Comparison of ENCODE assay signal across 28 cellular contexts in genomic region chr12:82595946-82596345, GRCh38.
"Had no signal": no experiment of that assay in that cellular context is flagged by ENCODE, and none has a peak within 500 bp of the region (broad histone marks: within the 10 kb centered on the region; RNA-seq: fewer than 3 reads in every experiment).

No MANE protein-coding gene starts in this region.

- H3K36me3 Mint-ChIP-seq: activated naive CD8-positive, alpha-beta T cell; natural killer cell; WTC11 had no signal

- H3K9me3 Mint-ChIP-seq: activated T-cell treated with anti-CD3 and anti-CD28 coated beads, Interleukin-2, amount 50 U/mL, for 4 hours; activated T-helper 2 cell treated with anti-CD3 and anti-CD28 coated beads, Interferon-gamma antibody, Interleukin-2, Interleukin-4, amounts not matched to agents 10 μg/mL and 5 μg/mL and 100 μg/mL, durations not matched to agents 14 hours and 24 hours and 36 hours had no signal

- H3K27ac ChIP-seq: adrenal gland, ascending aorta, brain microvascular endothelial cell, esophagus squamous epithelium, gastrocnemius medialis, left ventricle myocardium inferior, sigmoid colon, spleen, testis, vagina had no signal

- ATAC-seq: activated T-cell treated with anti-CD3 and anti-CD28 coated beads, Interleukin-2, amount 50 U/mL, for 4 hours; gastrocnemius medialis; natural killer cell; WTC11 had no signal

- H3K4me1 Mint-ChIP-seq: natural killer cell, WTC11 had no signal

- H3K27ac Mint-ChIP-seq: activated naive CD8-positive, alpha-beta T cell; activated T-helper 2 cell treated with anti-CD3 and anti-CD28 coated beads, Interferon-gamma antibody, Interleukin-2, Interleukin-4, amounts not matched to agents 10 μg/mL and 5 μg/mL and 100 μg/mL, durations not matched to agents 14 hours and 24 hours and 36 hours; natural killer cell; progenitor cell of endocrine pancreas; WTC11 had no signal

- H3K36me3 ChIP-seq: adrenal gland, ascending aorta, brain microvascular endothelial cell, esophagus squamous epithelium, gastrocnemius medialis, left ventricle myocardium inferior, sigmoid colon, spleen, vagina had no signal

- H3K27me3 Mint-ChIP-seq: progenitor cell of endocrine pancreas had no signal

- H3K4me3 Mint-ChIP-seq: activated naive CD8-positive, alpha-beta T cell; activated T-cell treated with anti-CD3 and anti-CD28 coated beads, Interleukin-2, amount 50 U/mL, for 4 hours; natural killer cell; WTC11 had no signal

- DNase-seq: activated CD4-positive, alpha-beta T cell treated with anti-CD3 and anti-CD28 coated beads, Interleukin-2, amount 50 U/mL, for 4 hours; activated CD8-positive, alpha-beta memory T cell treated with anti-CD3 and anti-CD28 coated beads, Interleukin-2, amount 50 U/mL, for 48 hours; activated naive CD4-positive, alpha-beta T cell; activated T-cell treated with anti-CD3 and anti-CD28 coated beads, Interleukin-2, amount 50 U/mL, for 4 hours; adrenal gland; brain microvascular endothelial cell; caudate nucleus; dermis blood vessel endothelial cell; effector CD8-positive, alpha-beta T cell; esophagus squamous epithelium; gastrocnemius medialis; head of caudate nucleus; hypothalamus; left ventricle myocardium inferior; natural killer cell; retina; sigmoid colon; spleen; stimulated activated CD4-positive, alpha-beta T cell treated with anti-CD3 and anti-CD28 coated beads, Interleukin-4, amount 100 ng/mL, for 1 hour; stimulated activated naive CD4-positive, alpha-beta T cell; testis; trophoblast cell had no signal

- H3K27me3 ChIP-seq: adrenal gland, ascending aorta, brain microvascular endothelial cell, esophagus squamous epithelium, gastrocnemius medialis, sigmoid colon, spleen, testis, vagina had no signal

- H3K4me3 ChIP-seq: adrenal gland, ascending aorta, esophagus squamous epithelium, gastrocnemius medialis, left ventricle myocardium inferior, sigmoid colon, spleen, testis, vagina had no signal

- H3K9me3 ChIP-seq: ascending aorta, esophagus squamous epithelium, gastrocnemius medialis, sigmoid colon, testis, vagina had no signal

- H3K4me1 ChIP-seq: adrenal gland, ascending aorta, esophagus squamous epithelium, gastrocnemius medialis, left ventricle myocardium inferior, sigmoid colon, spleen, testis, vagina had no signal
